In the genomic region with DNA sequence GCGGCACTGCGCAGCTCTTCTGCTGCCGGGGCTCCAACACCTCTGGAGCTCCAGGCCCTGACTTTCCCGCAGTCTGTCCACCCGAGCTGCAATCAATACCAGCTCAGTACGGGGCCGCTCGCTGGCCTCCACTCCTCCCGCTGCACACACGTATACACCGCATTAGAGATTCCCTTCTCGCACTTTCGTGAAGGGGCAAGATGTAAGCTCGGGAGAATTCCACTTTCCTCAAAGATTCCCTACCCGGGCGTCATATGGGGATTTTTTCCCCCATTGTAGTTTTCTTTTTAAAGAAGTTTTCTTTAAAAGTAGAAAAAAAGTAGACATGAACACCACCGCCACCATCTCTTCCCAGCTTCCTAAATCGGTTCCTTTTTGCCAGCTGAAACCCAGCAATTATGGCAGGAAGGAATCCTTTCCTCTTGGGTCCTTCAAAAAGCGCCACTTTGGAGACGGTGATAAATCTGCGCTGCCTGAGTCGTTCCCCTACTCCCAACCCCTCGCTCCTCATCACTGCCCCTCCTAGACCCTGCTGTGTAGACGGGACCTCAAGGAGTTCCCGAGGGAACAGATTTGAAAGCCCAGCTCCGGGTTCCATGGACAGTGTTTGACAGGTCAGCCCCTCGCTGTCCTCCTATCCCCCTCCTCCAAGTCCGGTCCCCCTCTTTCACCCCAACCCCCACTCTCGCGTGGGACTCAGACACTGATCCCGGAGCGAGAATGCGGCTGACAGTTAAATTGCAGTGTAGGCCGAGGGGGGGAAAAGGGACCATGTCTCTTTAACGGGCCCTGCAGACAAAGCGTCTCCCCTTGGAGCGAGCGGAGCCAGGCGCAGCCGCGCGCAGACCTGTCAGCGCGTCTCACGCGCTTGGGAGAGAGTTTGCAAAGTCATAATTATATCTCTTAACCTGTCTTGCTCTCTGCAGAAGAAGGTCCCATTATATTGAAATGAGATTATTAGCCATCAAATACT, we compare ENCODE assay signal across 12 cellular contexts.
DNase-seq lines count a peak whose midpoint lies in the region; ATAC-seq, FAIRE-seq and TF ChIP-seq lines count a peak whose summit lies in the region.
"Had no signal": no experiment of that assay in that cellular context is flagged by ENCODE, and none has a peak within 500 bp of the region (broad histone marks: within the 10 kb centered on the region; RNA-seq: fewer than 3 reads in every experiment).

No MANE protein-coding gene starts in this region.

- FAIRE-seq in RCC 7860 (lab: Jason Lieb, UNC) = no peak
- FAIRE-seq: GM12878 had no signal

- H3K36me3 Mint-ChIP-seq in activated T-cell treated with anti-CD3 and anti-CD28 coated beads, Interleukin-2, amount 50 U/mL, for 24 hours (ENCODE audit: low read depth) = no peaks in the 10 kb centered on the region
- no peaks in the 10 kb centered on the region for H3K36me3 Mint-ChIP-seq in stimulated activated memory B cell treated with anti-CD40 and anti-IgM and Interleukin-4, amounts not matched to agents 10 μg/mL and 1 μg/mL and 100 μg/mL, for 72 hours

- no peaks in the 10 kb centered on the region for H3K36me3 ChIP-seq in WERI-Rb-1
- H3K36me3 ChIP-seq: BE2C had no signal

- no peaks in the 10 kb centered on the region for H3K9me3 ChIP-seq in WERI-Rb-1 (ENCODE audit: severe bottlenecking)
- H3K9me3 ChIP-seq: BE2C had no signal

- no peaks in the 10 kb centered on the region for H3K9me3 Mint-ChIP-seq in activated T-cell treated with anti-CD3 and anti-CD28 coated beads, Interleukin-2, amount 50 U/mL, for 24 hours
- no peaks in the 10 kb centered on the region for H3K9me3 Mint-ChIP-seq in stimulated activated memory B cell treated with anti-CD40 and anti-IgM and Interleukin-4, amounts not matched to agents 10 μg/mL and 1 μg/mL and 100 μg/mL, for 72 hours

- DNase-seq in activated T-cell treated with anti-CD3 and anti-CD28 coated beads, Interleukin-2, amount 50 U/mL, for 24 hours = peak; percentile 36
- DNase-seq in activated T-cell treated with anti-CD3 and anti-CD28 coated beads, Interleukin-2, amount 50 U/mL, for 1 hour = no peak
- peak; percentile 44 for DNase-seq in WERI-Rb-1
- peak; percentile 56 for DNase-seq in iPS-NIHi11 (ENCODE audit: low spot score)
- DNase-seq in RCC 7860 (ENCODE audit: low spot score) = no peak
- no peak for DNase-seq in hippocampal formation (lab: John Stamatoyannopoulos, UW)
- DNase-seq: activated naive CD4-positive, alpha-beta T cell; BE2C; Karpas-422 had no signal

- no peak for ATAC-seq in stimulated activated memory B cell treated with anti-CD40 and anti-IgM and Interleukin-4, amounts not matched to agents 10 μg/mL and 1 μg/mL and 100 μg/mL, for 72 hours
- no peak for ATAC-seq in HG03378 (IDR thresholded peaks at IDR 0.05; ENCODE audit: unreplicated experiment)
- ATAC-seq: GM12878 had no signal

- no peak overlapping the region for H3K27ac Mint-ChIP-seq in activated T-cell treated with anti-CD3 and anti-CD28 coated beads, Interleukin-2, amount 50 U/mL, for 24 hours
- no peak overlapping the region for H3K27ac Mint-ChIP-seq in stimulated activated memory B cell treated with anti-CD40 and anti-IgM and Interleukin-4, amounts not matched to agents 10 μg/mL and 1 μg/mL and 100 μg/mL, for 72 hours

- H3K27ac ChIP-seq in WERI-Rb-1 = no peak overlapping the region

- H3K27me3 Mint-ChIP-seq in activated T-cell treated with anti-CD3 and anti-CD28 coated beads, Interleukin-2, amount 50 U/mL, for 24 hours = peaks cover 90% of the 10 kb centered on the region
- peaks cover 86% of the 10 kb centered on the region for H3K27me3 Mint-ChIP-seq in stimulated activated memory B cell treated with anti-CD40 and anti-IgM and Interleukin-4, amounts not matched to agents 10 μg/mL and 1 μg/mL and 100 μg/mL, for 72 hours

- H3K4me1 Mint-ChIP-seq in activated T-cell treated with anti-CD3 and anti-CD28 coated beads, Interleukin-2, amount 50 U/mL, for 24 hours (ENCODE audit: low read depth) = peaks cover 30% of the 10 kb centered on the region
- peaks cover 41% of the 10 kb centered on the region for H3K4me1 Mint-ChIP-seq in stimulated activated memory B cell treated with anti-CD40 and anti-IgM and Interleukin-4, amounts not matched to agents 10 μg/mL and 1 μg/mL and 100 μg/mL, for 72 hours

- peaks cover 72% of the 10 kb centered on the region for H3K27me3 ChIP-seq in WERI-Rb-1 (ENCODE audit: insufficient read depth, low read depth, severe bottlenecking)

- peak overlapping the region; percentile 36 for H3K4me3 ChIP-seq in WERI-Rb-1 (ENCODE audit: low read depth, low read length)
- H3K4me3 ChIP-seq: GM12878 had no signal

- no peak overlapping the region for H3K4me3 Mint-ChIP-seq in activated T-cell treated with anti-CD3 and anti-CD28 coated beads, Interleukin-2, amount 50 U/mL, for 24 hours
- peak overlapping the region; percentile 36 for H3K4me3 Mint-ChIP-seq in stimulated activated memory B cell treated with anti-CD40 and anti-IgM and Interleukin-4, amounts not matched to agents 10 μg/mL and 1 μg/mL and 100 μg/mL, for 72 hours

- TF ChIP-seq CTCF in WERI-Rb-1 (IDR thresholded peaks at IDR 0.05; ENCODE audit: low read depth, low read length) = no peak

Comparison
In these comparisons a context has a peak if more than half of its experiments do, and no peak if none do; other contexts are left out.
1. DNase-seq: peak in activated T-cell treated with anti-CD3 and anti-CD28 coated beads, Interleukin-2, amount 50 U/mL, for 24 hours (single experiment), WERI-Rb-1 (single experiment) and iPS-NIHi11 (single experiment); none in activated T-cell treated with anti-CD3 and anti-CD28 coated beads, Interleukin-2, amount 50 U/mL, for 1 hour (single experiment), RCC 7860 (single experiment) and hippocampal formation (0 of 2).